Comparison of ENCODE assay signal across 22 cellular contexts in the genomic region with DNA sequence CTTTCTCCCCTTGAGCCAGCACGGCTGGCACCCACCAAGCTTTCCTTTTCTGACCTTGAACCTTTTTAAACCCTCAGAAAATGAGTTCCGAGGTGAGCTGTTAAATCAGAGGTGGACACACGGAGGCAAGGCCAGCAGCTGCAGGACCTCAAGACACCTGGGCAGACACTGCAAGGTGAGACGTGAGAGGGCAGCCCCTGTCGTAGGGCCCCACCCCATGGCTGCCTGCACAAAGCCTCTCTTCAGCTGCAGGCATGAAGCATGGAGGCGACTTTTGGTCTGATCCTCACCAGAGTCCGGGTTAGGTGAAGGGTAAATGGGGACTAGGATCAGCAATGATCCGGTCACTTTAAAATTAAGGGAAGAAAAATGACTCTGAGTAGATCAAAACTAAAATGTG. TPM values are rescaled to one million over a fixed set of nuclear protein-coding genes. Genes with fewer than 3 reads are reported as not detected.
"Had no signal": no experiment of that assay in that cellular context is flagged by ENCODE, and none has a peak within 500 bp of the region (broad histone marks: within the 10 kb centered on the region; RNA-seq: fewer than 3 reads in every experiment).

No MANE protein-coding gene starts in this region.

- H3K36me3 ChIP-seq: adrenal gland, lower lobe of right lung, suprapubic skin, vagina had no signal

- H3K4me1 ChIP-seq: adrenal gland, lower lobe of right lung, psoas muscle, suprapubic skin, vagina had no signal

- DNase-seq: activated CD4-positive, alpha-beta T cell treated with anti-CD3 and anti-CD28 coated beads, Interleukin-2, amount 10 ng/mL, durations not matched to agents 7 days and 5 days; activated gamma-delta T cell; adrenal gland; cerebellar nuclear complex; cortex of kidney; erythroblast; foreskin melanocyte; head of caudate nucleus; left colon; lower lobe of right lung; natural killer cell; psoas muscle; trophoblast cell had no signal

- H3K27me3 ChIP-seq: adrenal gland, vagina had no signal

- H3K4me3 ChIP-seq: adrenal gland, lower lobe of right lung, psoas muscle, skin epidermis, suprapubic skin, vagina had no signal

- ATAC-seq: activated CD4-positive, CD25-positive, alpha-beta regulatory T cell treated with anti-CD3 and anti-CD28 coated beads, Interleukin-2, amount 50 U/mL, for 24 hours; lower lobe of right lung; natural killer cell; psoas muscle; right cardiac atrium had no signal

- H3K27ac ChIP-seq: lower lobe of right lung, psoas muscle, skin epidermis, suprapubic skin, vagina had no signal

- H3K9me3 ChIP-seq: adrenal gland, lower lobe of right lung, psoas muscle, suprapubic skin, vagina had no signal

RNA-seq across cellular contexts. Expression of a gene that starts 25.7 kb away (rescaled TPM):
- total RNA-seq: activated CD4-positive, alpha-beta T cell treated with anti-CD3 and anti-CD28 coated beads, Interleukin-2, amount 10 ng/mL, durations not matched to agents 7 days and 5 days; astrocyte; bronchial epithelial cell; lower lobe of right lung; mesenteric fat pad; natural killer cell; omental fat pad; psoas muscle; vagina had no signal
